10 cellular contexts compared by ENCODE assay signal in the genomic region with DNA sequence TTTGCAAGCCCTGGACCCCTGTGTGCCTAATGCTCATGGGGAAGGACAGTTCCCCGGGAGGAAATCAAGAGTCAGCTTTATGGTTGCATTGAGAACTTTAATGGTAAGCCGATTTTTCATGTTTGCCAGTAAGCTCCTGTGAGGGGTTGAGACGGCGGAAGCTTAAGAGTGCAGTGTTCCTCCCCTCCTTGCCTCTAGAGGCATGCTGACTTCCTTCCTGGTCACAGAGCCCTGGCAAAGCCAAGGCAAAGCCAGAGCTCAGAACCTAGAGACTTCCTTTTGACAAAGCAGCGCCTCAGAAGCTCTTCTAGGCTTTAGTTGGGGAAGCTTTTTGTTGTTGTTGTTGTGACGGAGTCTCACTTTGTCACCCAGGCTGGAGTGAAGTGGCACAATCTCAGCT. TPM values are rescaled to one million over a fixed set of nuclear protein-coding genes. Genes with fewer than 3 reads are reported as not detected.
DNase-seq lines count a peak whose midpoint lies in the region; ATAC-seq and TF ChIP-seq lines count a peak whose summit lies in the region.
"Had no signal": no experiment of that assay in that cellular context is flagged by ENCODE, and none has a peak within 500 bp of the region (broad histone marks: within the 10 kb centered on the region; RNA-seq: fewer than 3 reads in every experiment).

No MANE protein-coding gene starts in this region.

- DNase-seq in CD4-positive, CD25-positive, alpha-beta regulatory T cell, result peak in 1 of 3 donors; percentile 70
- peak; percentile 18 for DNase-seq in ELF-1 (ENCODE audit: low read depth, low spot score)
- peak; percentile 59 for DNase-seq in UCSD-AML1 (lab: John Stamatoyannopoulos, UW; ENCODE audit: unreplicated experiment)
- DNase-seq in islet precursor cell, result peak; percentile 57
- no peak for DNase-seq in NCI-H524 (lab: John Stamatoyannopoulos, UW)
- DNase-seq in foreskin keratinocyte, result no peak
- DNase-seq: DMS79 treated with DMSO at 0.1 percent for 48 hours, ovary had no signal

- no peaks in the 10 kb centered on the region for H3K36me3 ChIP-seq in CD4-positive, CD25-positive, alpha-beta regulatory T cell (ENCODE audit: control insufficient read depth, insufficient read depth, low read length)
- H3K36me3 ChIP-seq: ovary had no signal

- peaks cover 0 to 2% (median 0%) of the 10 kb centered on the region in 7 donors for H3K9me3 Mint-ChIP-seq in CD4-positive, CD25-positive, alpha-beta regulatory T cell

- H3K4me3 Mint-ChIP-seq in CD4-positive, CD25-positive, alpha-beta regulatory T cell, result no peak overlapping the region

- H3K27me3 ChIP-seq in CD4-positive, CD25-positive, alpha-beta regulatory T cell (ENCODE audit: control insufficient read depth, insufficient read depth, low read length), result no peaks in the 10 kb centered on the region
- H3K27me3 ChIP-seq in foreskin keratinocyte, result no peaks in the 10 kb centered on the region
- H3K27me3 ChIP-seq: ovary had no signal

- H3K27ac Mint-ChIP-seq in CD4-positive, CD25-positive, alpha-beta regulatory T cell, result no peak overlapping the region

- no peaks in the 10 kb centered on the region for H3K4me1 ChIP-seq in CD4-positive, CD25-positive, alpha-beta regulatory T cell (ENCODE audit: control insufficient read depth, insufficient read depth, low read length, poor library complexity, severe bottlenecking)
- no peaks in the 10 kb centered on the region for H3K4me1 ChIP-seq in foreskin keratinocyte

- no peaks in the 10 kb centered on the region for H3K36me3 Mint-ChIP-seq in CD4-positive, CD25-positive, alpha-beta regulatory T cell

- no peak overlapping the region for H3K27ac ChIP-seq in CD4-positive, CD25-positive, alpha-beta regulatory T cell (ENCODE audit: insufficient read depth, low read length, poor library complexity, severe bottlenecking)
- no peak overlapping the region for H3K27ac ChIP-seq in foreskin keratinocyte
- H3K27ac ChIP-seq: ovary had no signal

- peak; percentile 62 to 71 for ATAC-seq in CD4-positive, CD25-positive, alpha-beta regulatory T cell (ENCODE audit: low read depth in 2 of 2)
- ATAC-seq in foreskin keratinocyte, result no peak
- no peak for ATAC-seq in GM19351 (IDR thresholded peaks at IDR 0.05; ENCODE audit: unreplicated experiment)

- no peak overlapping the region for H3K4me3 ChIP-seq in CD4-positive, CD25-positive, alpha-beta regulatory T cell (ENCODE audit: low read depth, low read length)
- H3K4me3 ChIP-seq: ovary had no signal

- H3K9me3 ChIP-seq in CD4-positive, CD25-positive, alpha-beta regulatory T cell (ENCODE audit: control insufficient read depth in 2 of 2, low read length in 2 of 2), result no peaks in the 10 kb centered on the region
- H3K9me3 ChIP-seq: ovary had no signal

- no peaks in the 10 kb centered on the region for H3K27me3 Mint-ChIP-seq in CD4-positive, CD25-positive, alpha-beta regulatory T cell

- no peak for TF ChIP-seq CTCF in foreskin keratinocyte (conservative IDR thresholded peaks at IDR 0.05)

- peaks cover 0 to 13% (median 3%) of the 10 kb centered on the region in 4 donors for H3K4me1 Mint-ChIP-seq in CD4-positive, CD25-positive, alpha-beta regulatory T cell

RNA-seq across cellular contexts. Expression of a gene that starts 2.7 kb away (rescaled TPM):
- total RNA-seq in CD4-positive, CD25-positive, alpha-beta regulatory T cell, result not detected
- not detected for polyA plus RNA-seq in CD4-positive, CD25-positive, alpha-beta regulatory T cell
- total RNA-seq in foreskin keratinocyte, result not detected in 2 replicates
- polyA plus RNA-seq in foreskin keratinocyte, result not detected in 2 replicates
- total RNA-seq: fibroblast of lung, ovary had no signal
- polyA plus RNA-seq: fibroblast of lung had no signal

RNA-seq across cellular contexts. Expression of a gene that starts 8.7 kb away (rescaled TPM):
- total RNA-seq in CD4-positive, CD25-positive, alpha-beta regulatory T cell, result 25.8 TPM
- polyA plus RNA-seq in CD4-positive, CD25-positive, alpha-beta regulatory T cell, result 10 to 100 TPM in 1 of 4 donors, 1 to 10 TPM in 3; 4.7 to 12.4 (median 5.4) TPM
- not detected in 2 replicates for total RNA-seq in foreskin keratinocyte
- polyA plus RNA-seq in foreskin keratinocyte, result 0.08 and 0.28 TPM in 2 replicates
- total RNA-seq: fibroblast of lung had no signal

RNA-seq across cellular contexts. Expression of a gene that starts 59.2 kb away (rescaled TPM):
- total RNA-seq in CD4-positive, CD25-positive, alpha-beta regulatory T cell, result not detected
- under 1 TPM in 2 of 4 donors, not detected in 2; 0.38 to 0.81 TPM for polyA plus RNA-seq in CD4-positive, CD25-positive, alpha-beta regulatory T cell
- 0.85 and 1.8 TPM in 2 replicates for total RNA-seq in foreskin keratinocyte
- 2.0 and 2.1 TPM in 2 replicates for polyA plus RNA-seq in foreskin keratinocyte
- total RNA-seq: ovary had no signal

Comparison
In these comparisons a context has a peak if more than half of its experiments do, and no peak if none do; other contexts are left out.
1. ATAC-seq: peak in CD4-positive, CD25-positive, alpha-beta regulatory T cell (2 of 2); none in foreskin keratinocyte (single experiment) and GM19351 (single experiment).
2. DNase-seq: peak in ELF-1 (single experiment), UCSD-AML1 (single experiment) and islet precursor cell (single experiment); none in NCI-H524 (0 of 2) and foreskin keratinocyte (0 of 2).
3. RNA of a gene that starts 8.7 kb away (total RNA-seq): 25.8 TPM in CD4-positive, CD25-positive, alpha-beta regulatory T cell (single experiment); not detected in foreskin keratinocyte; every median in the first group is over 10 times any median in the second.